ENCODE assay signal across 1 cellular context in genomic region chr11:67376873-67377808, GRCh38.
TF ChIP-seq lines count a peak whose summit lies in the region.

No MANE protein-coding gene starts in this region.

TF ChIP-seq in HepG2, 621 proteins besides CTCF, POLR2A, EP300 and RAD21:
- TF ChIP-seq ZXDC (CRISPR knock-in tag; IDR thresholded peaks at IDR 0.05) (no peak), ZNF879 (CRISPR knock-in tag; IDR thresholded peaks at IDR 0.05) (no peak), FOSL2 (CRISPR knock-in tag; IDR thresholded peaks at IDR 0.05) (0 out of 2 replicates have a peak, but pooled peaks have one; percentile 6), ZNF3 (CRISPR knock-in tag; IDR thresholded peaks at IDR 0.05) (no peak)
